In genomic region chr1:8858112-8858668, GRCh38 we compare ENCODE assay signal across 8 cellular contexts. TPM values are rescaled to one million over a fixed set of nuclear protein-coding genes. Genes with fewer than 3 reads are reported as not detected.
A peak's percentile ranks its signal among the peaks of the same experiment; 100 is the strongest.
DNase-seq lines count a peak whose midpoint lies in the region; ATAC-seq and TF ChIP-seq lines count a peak whose summit lies in the region.

No MANE protein-coding gene starts in this region.

- H3K36me3 Mint-ChIP-seq in Calu3 (ENCODE audit: insufficient read depth, unreplicated experiment) = peaks cover 48% of the 10 kb centered on the region
- peaks cover 30% of the 10 kb centered on the region for H3K36me3 Mint-ChIP-seq in chondrocyte (ENCODE audit: low read depth)
- peaks cover 4 to 68% (median 6%) of the 10 kb centered on the region in 3 donors for H3K36me3 Mint-ChIP-seq in naive thymus-derived CD8-positive, alpha-beta T cell

- no peak for ATAC-seq in naive thymus-derived CD8-positive, alpha-beta T cell
- no peak for ATAC-seq in HG02852 (IDR thresholded peaks at IDR 0.05; ENCODE audit: unreplicated experiment)

- H3K27ac Mint-ChIP-seq in Calu3 (ENCODE audit: unreplicated experiment) = no peak overlapping the region
- H3K27ac Mint-ChIP-seq in chondrocyte (ENCODE audit: unreplicated experiment) = peak overlapping the region; percentile 89
- peak overlapping the region in 9 of 10 donors; percentile 24 to 82 (median 67) for H3K27ac Mint-ChIP-seq in naive thymus-derived CD8-positive, alpha-beta T cell

- H3K27me3 Mint-ChIP-seq in Calu3 (ENCODE audit: unreplicated experiment) = no peaks in the 10 kb centered on the region
- H3K27me3 Mint-ChIP-seq in chondrocyte (ENCODE audit: low read depth) = no peaks in the 10 kb centered on the region
- H3K27me3 Mint-ChIP-seq in naive thymus-derived CD8-positive, alpha-beta T cell = no peaks in the 10 kb centered on the region

- CTCF ChIA-PET in Calu3 (lab: Charles Lee) = interaction anchor here (1.5 to 2.6 kb wide), 3 partner anchors 9 to 105 kb away, joined by 4 to 6 read pairs (median 4); no protein-coding TSS in a partner anchor

- BruUV-seq in Calu3 (replicated peaks; lab: Mats Ljungman, UMichigan) = no TSS peak

- TF ChIP-seq CTCF in Calu3 (IDR thresholded peaks at IDR 0.05; ENCODE audit: unreplicated experiment) (no peak), chondrocyte (IDR thresholded peaks at IDR 0.05) (no peak)

- peak; percentile 48 for DNase-seq in Calu3
- DNase-seq in NCI-H226 = peak; percentile 85
- DNase-seq in chondrocyte (ENCODE audit: low spot score) = no peak
- DNase-seq in naive thymus-derived CD8-positive, alpha-beta T cell = no peak
- DNase-seq in NCI-H2081 treated with DMSO at 0.1 percent for 48 hours (lab: John Stamatoyannopoulos, UW) = no peak
- no peak for DNase-seq in NK-92 (lab: John Stamatoyannopoulos, UW; ENCODE audit: unreplicated experiment)
- DNase-seq in NCI-H774 (lab: John Stamatoyannopoulos, UW) = no peak

- peaks cover 18% of the 10 kb centered on the region for H3K4me1 Mint-ChIP-seq in Calu3 (ENCODE audit: low read depth, unreplicated experiment)
- H3K4me1 Mint-ChIP-seq in chondrocyte (ENCODE audit: low read depth) = peaks cover 41% of the 10 kb centered on the region
- peaks cover 6 to 17% (median 13%) of the 10 kb centered on the region in 4 donors for H3K4me1 Mint-ChIP-seq in naive thymus-derived CD8-positive, alpha-beta T cell

- intact Hi-C loops in Calu3 (cut with micrococcal nuclease; ENCODE audit: unreplicated experiment) = no loop called here

- H3K9me3 Mint-ChIP-seq in Calu3 (ENCODE audit: low read depth, unreplicated experiment) = no peaks in the 10 kb centered on the region
- no peaks in the 10 kb centered on the region for H3K9me3 Mint-ChIP-seq in chondrocyte (ENCODE audit: low read depth)
- no peaks in the 10 kb centered on the region for H3K9me3 Mint-ChIP-seq in naive thymus-derived CD8-positive, alpha-beta T cell

- POLR2A ChIA-PET in naive thymus-derived CD8-positive, alpha-beta T cell (lab: Charles Lee) = interaction anchor here (1.5 to 2.8 kb wide), 3 partner anchors 23 to 146 kb away, joined by 3 to 18 read pairs (median 4); no protein-coding TSS in a partner anchor

- H3K4me3 Mint-ChIP-seq in Calu3 (ENCODE audit: low read depth, unreplicated experiment) (no peak overlapping the region), chondrocyte (ENCODE audit: unreplicated experiment) (no peak overlapping the region)
- peak overlapping the region in 1 of 10 donors; percentile 7 for H3K4me3 Mint-ChIP-seq in naive thymus-derived CD8-positive, alpha-beta T cell

RNA-seq across cellular contexts. Expression of gene ENO1, which starts 20.3 kb away (rescaled TPM):
- total RNA-seq in Calu3 (2022) = 1,000 and 1,003 TPM in 2 replicates
- total RNA-seq in chondrocyte = 955 to 1,165 TPM (median 1,154 TPM) in 3 replicates
- total RNA-seq in naive thymus-derived CD8-positive, alpha-beta T cell = 100 to 1,000 TPM; 225 to 228 TPM
- polyA plus RNA-seq in naive thymus-derived CD8-positive, alpha-beta T cell = 1,000 to 10,000 TPM in 2 of 3 donors, 100 to 1,000 TPM in 1; 873 to 1,190 (median 1,047) TPM

RNA-seq across cellular contexts. Expression of gene RERE, which starts 40.8 kb away (rescaled TPM):
- total RNA-seq in Calu3 (2022) = 45.9 and 52.8 TPM in 2 replicates
- total RNA-seq in chondrocyte = 64.9 to 83.8 TPM (median 65.8 TPM) in 3 replicates
- total RNA-seq in naive thymus-derived CD8-positive, alpha-beta T cell = 10 to 100 TPM; 79.6 to 84.2 TPM
- 1 to 10 TPM; 4.1 to 8.8 (median 4.9) TPM for polyA plus RNA-seq in naive thymus-derived CD8-positive, alpha-beta T cell

Comparison
In these comparisons a context has a peak if more than half of its experiments do, and no peak if none do; other contexts are left out.
1. DNase-seq: peak in Calu3 (single experiment) and NCI-H226 (single experiment); none in chondrocyte (single experiment), naive thymus-derived CD8-positive, alpha-beta T cell (0 of 10), NCI-H2081 treated with DMSO at 0.1 percent for 48 hours (single experiment), NK-92 (single experiment) and NCI-H774 (single experiment).